Comparison of ENCODE assay signal across 11 cellular contexts in the genomic region with DNA sequence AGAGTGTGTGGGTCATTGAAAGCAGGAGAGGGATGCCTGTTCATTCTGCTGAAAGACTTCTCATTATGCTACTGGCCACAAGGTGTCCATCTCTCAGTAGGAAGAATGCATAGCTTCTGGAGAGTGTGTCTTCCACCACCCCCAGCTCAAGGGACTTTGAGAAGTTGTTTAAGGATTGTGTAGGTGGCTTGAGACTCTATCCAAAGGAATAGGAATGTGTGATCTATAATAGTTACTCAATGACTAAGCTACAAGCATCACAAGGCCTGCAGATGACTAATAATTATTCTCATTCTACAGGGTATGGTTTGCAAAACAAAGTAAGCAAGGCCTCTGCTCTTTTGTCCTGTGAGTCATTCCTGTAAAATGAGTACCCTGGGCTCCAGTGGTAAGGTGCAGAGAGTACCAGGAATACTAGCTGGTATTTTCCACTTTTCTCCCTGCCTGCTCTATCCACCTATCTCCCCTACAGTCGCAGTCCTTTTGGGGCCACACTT.
DNase-seq lines count a peak whose midpoint lies in the region; ATAC-seq, FAIRE-seq and TF ChIP-seq lines count a peak whose summit lies in the region.
"Had no signal": no experiment of that assay in that cellular context is flagged by ENCODE, and none has a peak within 500 bp of the region (broad histone marks: within the 10 kb centered on the region; RNA-seq: fewer than 3 reads in every experiment).

No MANE protein-coding gene starts in this region.

- intact Hi-C loops in kidney (cut with DNase I) (no loop called here), CD14-positive monocyte (cut with micrococcal nuclease) (no loop called here)

- CTCF ChIA-PET in A549 (lab: Yijun Ruan, JAX): interaction anchor here (0.6 to 3.0 kb wide), 14 partner anchors 11 to 1411 kb away, joined by 3 to 29 read pairs (median 4); no protein-coding TSS in a partner anchor

- H3K27ac ChIP-seq in A549 (peak overlapping the region; percentile 97), angular gyrus (ENCODE audit: low read depth, low read length) (peak overlapping the region; percentile 19), kidney (ENCODE audit: low read depth in 2 of 2, low read length in 2 of 2) (peak overlapping the region; percentile 15 to 63)

- peaks cover 0 to 5% (median 0%) of the 10 kb centered on the region in 5 donors for H3K27me3 Mint-ChIP-seq in naive thymus-derived CD8-positive, alpha-beta T cell
- H3K27me3 Mint-ChIP-seq in T-helper 17 cell: no peaks in the 10 kb centered on the region
- H3K27me3 Mint-ChIP-seq in CD14-positive monocyte (ENCODE audit: low read depth in 3 of 3): peaks cover 0 to 4% (median 3%) of the 10 kb centered on the region in 3 donors

- H3K4me3 ChIP-seq in A549: no peak overlapping the region
- no peak overlapping the region for H3K4me3 ChIP-seq in HFF-Myc (replicated peaks; ENCODE audit: low read depth, low read length)
- no peak overlapping the region for H3K4me3 ChIP-seq in kidney (ENCODE audit: low read length in 2 of 2)

- H3K9me3 Mint-ChIP-seq in naive thymus-derived CD8-positive, alpha-beta T cell: no peaks in the 10 kb centered on the region
- no peaks in the 10 kb centered on the region for H3K9me3 Mint-ChIP-seq in CD14-positive monocyte

- peaks cover 40% of the 10 kb centered on the region for H3K9me3 ChIP-seq in A549
- no peaks in the 10 kb centered on the region for H3K9me3 ChIP-seq in kidney (ENCODE audit: control insufficient read depth in 1 of 2, low read length in 2 of 2)
- H3K9me3 ChIP-seq in T-helper 17 cell (ENCODE audit: control insufficient read depth, low read length, poor library complexity, severe bottlenecking): no peaks in the 10 kb centered on the region

- no peak overlapping the region for H3K4me3 Mint-ChIP-seq in naive thymus-derived CD8-positive, alpha-beta T cell
- H3K4me3 Mint-ChIP-seq in T-helper 17 cell (no peak overlapping the region), CD14-positive monocyte (no peak overlapping the region)

- DNase-seq in A549 (ENCODE audit: low read depth in 1 of 2, low spot score in 1 of 2): peak; percentile 80 to 96
- peak; percentile 94 for DNase-seq in HFF-Myc (ENCODE audit: extremely low read depth, low read depth)
- DNase-seq in kidney: no peak
- DNase-seq in naive thymus-derived CD8-positive, alpha-beta T cell: no peak
- no peak for DNase-seq in NCI-H187 (lab: John Stamatoyannopoulos, UW)
- DNase-seq in T-helper 17 cell: no peak
- no peak for DNase-seq in CD14-positive monocyte (ENCODE audit: low spot score)
- DNase-seq: NCI-H1436; stimulated activated CD4-positive, alpha-beta T cell treated with anti-CD3 and anti-CD28 coated beads, Interleukin-4, amount 100 ng/mL, for 24 hours had no signal

- FAIRE-seq in A549 (lab: Jason Lieb, UNC) (peak; percentile 79), kidney (lab: Jason Lieb, UNC) (peak; percentile 25)
- FAIRE-seq: D721Med had no signal

- POLR2A ChIA-PET in A549 (lab: Yijun Ruan, JAX): interaction anchor here (0.7 to 2.0 kb wide), 9 partner anchors 14 to 1242 kb away, joined by 3 to 20 read pairs (median 5); a partner anchor contains a TSS
- POLR2A ChIA-PET in naive thymus-derived CD8-positive, alpha-beta T cell (lab: Charles Lee): no interaction called here

- no peaks in the 10 kb centered on the region for H3K36me3 ChIP-seq in kidney (ENCODE audit: control insufficient read depth in 1 of 2, insufficient read depth in 2 of 2, low read length in 2 of 2)

- TF ChIP-seq RAD21 in A549 (conservative IDR thresholded peaks at IDR 0.05 in 1 of 2, IDR thresholded peaks at IDR 0.05 in 1 of 2): peak; percentile 80 to 93

- TF ChIP-seq EP300 in A549 (IDR thresholded peaks at IDR 0.05): peak; percentile 94 to 95

- no peak for TF ChIP-seq POLR2A in A549 (IDR thresholded peaks at IDR 0.05; ENCODE audit: low read length)

- H3K4me1 Mint-ChIP-seq in naive thymus-derived CD8-positive, alpha-beta T cell: no peaks in the 10 kb centered on the region
- no peaks in the 10 kb centered on the region for H3K4me1 Mint-ChIP-seq in T-helper 17 cell
- H3K4me1 Mint-ChIP-seq in CD14-positive monocyte: peaks cover 6% of the 10 kb centered on the region

- H3K9ac ChIP-seq in kidney (ENCODE audit: low read length in 2 of 2): no peak overlapping the region

- peaks cover 29% of the 10 kb centered on the region for H3K4me1 ChIP-seq in A549
- peaks cover 0 to 5% of the 10 kb centered on the region in 2 donors for H3K4me1 ChIP-seq in kidney (ENCODE audit: control insufficient read depth in 1 of 2, insufficient read depth in 1 of 2, low read depth in 1 of 2, low read length in 2 of 2)

- TF ChIP-seq CTCF in A549 (IDR thresholded peaks at IDR 0.05): peak; percentile 57
- peak; percentile 40 for TF ChIP-seq CTCF in HFF-Myc (IDR thresholded peaks at IDR 0.05; ENCODE audit: low read depth, low read length, missing control alignments)
- TF ChIP-seq CTCF in kidney (IDR thresholded peaks at IDR 0.05; ENCODE audit: borderline replicate concordance, extremely low read depth, insufficient read depth): no peak
- no peak for TF ChIP-seq CTCF in CD14-positive monocyte (IDR thresholded peaks at IDR 0.05)

- peak; percentile 99 for ATAC-seq in A549
- no peak for ATAC-seq in naive thymus-derived CD8-positive, alpha-beta T cell
- no peak for ATAC-seq in T-helper 17 cell

- H3K36me3 Mint-ChIP-seq in naive thymus-derived CD8-positive, alpha-beta T cell: no peaks in the 10 kb centered on the region
- H3K36me3 Mint-ChIP-seq in T-helper 17 cell (ENCODE audit: low read depth) (no peaks in the 10 kb centered on the region), CD14-positive monocyte (no peaks in the 10 kb centered on the region)

- WGBS in A549 (ENCODE audit: missing lambda C conversion rate): 0% methylated on average over 1 of the region's 1 CpG

- no peak overlapping the region for H3K27ac Mint-ChIP-seq in naive thymus-derived CD8-positive, alpha-beta T cell
- no peak overlapping the region for H3K27ac Mint-ChIP-seq in T-helper 17 cell
- no peak overlapping the region for H3K27ac Mint-ChIP-seq in CD14-positive monocyte

- peak overlapping the region; percentile 68 for H3K4me2 ChIP-seq in A549

TF ChIP-seq in A549, 52 proteins besides CTCF, POLR2A, EP300 and RAD21 (continues in another document):
- TF ChIP-seq EHF (CRISPR knock-in tag; IDR thresholded peaks at IDR 0.05): no peak
- no peak for TF ChIP-seq RFX5 (IDR thresholded peaks at IDR 0.05)
- peak; percentile 39 for TF ChIP-seq MAFK (IDR thresholded peaks at IDR 0.05; ENCODE audit: partially characterized antibody)
- TF ChIP-seq ZNF302 (CRISPR knock-in tag; IDR thresholded peaks at IDR 0.05): no peak
- no peak for TF ChIP-seq NPAS2 (CRISPR knock-in tag; IDR thresholded peaks at IDR 0.05; ENCODE audit: borderline replicate concordance)
- TF ChIP-seq, protein P1, sequence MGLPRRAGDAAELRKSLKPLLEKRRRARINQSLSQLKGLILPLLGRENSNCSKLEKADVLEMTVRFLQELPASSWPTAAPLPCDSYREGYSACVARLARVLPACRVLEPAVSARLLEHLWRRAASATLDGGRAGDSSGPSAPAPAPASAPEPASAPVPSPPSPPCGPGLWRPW (IDR thresholded peaks at IDR 0.05): peak; percentile 51; the same call in 1 of the 2 replicates
- TF ChIP-seq EHMT2 (IDR thresholded peaks at IDR 0.05; ENCODE audit: low read depth): no peak
- no peak for TF ChIP-seq ZC3H11A (IDR thresholded peaks at IDR 0.05)
- TF ChIP-seq GATA3 (IDR thresholded peaks at IDR 0.05; ENCODE audit: borderline replicate concordance): peak; percentile 95
- no peak for TF ChIP-seq ESRRA (IDR thresholded peaks at IDR 0.05; ENCODE audit: borderline replicate concordance, low read length)
- TF ChIP-seq, protein P2, sequence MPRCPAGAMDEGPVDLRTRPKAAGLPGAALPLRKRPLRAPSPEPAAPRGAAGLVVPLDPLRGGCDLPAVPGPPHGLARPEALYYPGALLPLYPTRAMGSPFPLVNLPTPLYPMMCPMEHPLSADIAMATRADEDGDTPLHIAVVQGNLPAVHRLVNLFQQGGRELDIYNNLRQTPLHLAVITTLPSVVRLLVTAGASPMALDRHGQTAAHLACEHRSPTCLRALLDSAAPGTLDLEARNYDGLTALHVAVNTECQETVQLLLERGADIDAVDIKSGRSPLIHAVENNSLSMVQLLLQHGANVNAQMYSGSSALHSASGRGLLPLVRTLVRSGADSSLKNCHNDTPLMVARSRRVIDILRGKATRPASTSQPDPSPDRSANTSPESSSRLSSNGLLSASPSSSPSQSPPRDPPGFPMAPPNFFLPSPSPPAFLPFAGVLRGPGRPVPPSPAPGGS (IDR thresholded peaks at IDR 0.05): peak; percentile 98; the same call in 2 of the 3 replicates
- no peak for TF ChIP-seq MAZ (IDR thresholded peaks at IDR 0.05; ENCODE audit: borderline replicate concordance, low read depth, low read length)
- TF ChIP-seq SREBF2 (IDR thresholded peaks at IDR 0.05): no peak
- TF ChIP-seq, protein P3, sequence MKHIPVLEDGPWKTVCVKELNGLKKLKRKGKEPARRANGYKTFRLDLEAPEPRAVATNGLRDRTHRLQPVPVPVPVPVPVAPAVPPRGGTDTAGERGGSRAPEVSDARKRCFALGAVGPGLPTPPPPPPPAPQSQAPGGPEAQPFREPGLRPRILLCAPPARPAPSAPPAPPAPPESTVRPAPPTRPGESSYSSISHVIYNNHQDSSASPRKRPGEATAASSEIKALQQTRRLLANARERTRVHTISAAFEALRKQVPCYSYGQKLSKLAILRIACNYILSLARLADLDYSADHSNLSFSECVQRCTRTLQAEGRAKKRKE (CRISPR knock-in tag; IDR thresholded peaks at IDR 0.05; ENCODE audit: low read depth): no peak
- TF ChIP-seq, protein P4, sequence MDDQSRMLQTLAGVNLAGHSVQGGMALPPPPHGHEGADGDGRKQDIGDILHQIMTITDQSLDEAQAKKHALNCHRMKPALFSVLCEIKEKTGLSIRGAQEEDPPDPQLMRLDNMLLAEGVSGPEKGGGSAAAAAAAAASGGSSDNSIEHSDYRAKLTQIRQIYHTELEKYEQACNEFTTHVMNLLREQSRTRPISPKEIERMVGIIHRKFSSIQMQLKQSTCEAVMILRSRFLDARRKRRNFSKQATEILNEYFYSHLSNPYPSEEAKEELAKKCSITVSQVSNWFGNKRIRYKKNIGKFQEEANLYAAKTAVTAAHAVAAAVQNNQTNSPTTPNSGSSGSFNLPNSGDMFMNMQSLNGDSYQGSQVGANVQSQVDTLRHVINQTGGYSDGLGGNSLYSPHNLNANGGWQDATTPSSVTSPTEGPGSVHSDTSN (IDR thresholded peaks at IDR 0.05): 0 out of 2 replicates have a peak, but pooled peaks have one; percentile 61
- no peak for TF ChIP-seq CBX8 (IDR thresholded peaks at IDR 0.05)
- TF ChIP-seq, protein P5, sequence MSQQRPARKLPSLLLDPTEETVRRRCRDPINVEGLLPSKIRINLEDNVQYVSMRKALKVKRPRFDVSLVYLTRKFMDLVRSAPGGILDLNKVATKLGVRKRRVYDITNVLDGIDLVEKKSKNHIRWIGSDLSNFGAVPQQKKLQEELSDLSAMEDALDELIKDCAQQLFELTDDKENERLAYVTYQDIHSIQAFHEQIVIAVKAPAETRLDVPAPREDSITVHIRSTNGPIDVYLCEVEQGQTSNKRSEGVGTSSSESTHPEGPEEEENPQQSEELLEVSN (IDR thresholded peaks at IDR 0.05; ENCODE audit: borderline replicate concordance, low read depth): no peak
- no peak for TF ChIP-seq PHF8 (IDR thresholded peaks at IDR 0.05; ENCODE audit: borderline replicate concordance, low read depth)

Comparison
In these comparisons a context has a peak if more than half of its experiments do, and no peak if none do; other contexts are left out.
1. ATAC-seq: peak in A549 (2 of 2); none in naive thymus-derived CD8-positive, alpha-beta T cell (0 of 2) and T-helper 17 cell (single experiment).
2. DNase-seq: peak in A549 (2 of 2) and HFF-Myc (single experiment); none in kidney (single experiment), naive thymus-derived CD8-positive, alpha-beta T cell (0 of 10), NCI-H187 (0 of 2), T-helper 17 cell (0 of 3) and CD14-positive monocyte (single experiment).
3. H3K27ac ChIP-seq: peak in every context shown above with its lines; median percentile 97 in A549; 39 in kidney; 19 in angular gyrus.
4. CTCF ChIP-seq: peak in A549 (single experiment) and HFF-Myc (single experiment); none in kidney (single experiment) and CD14-positive monocyte (single experiment).